8 cellular contexts compared by ENCODE assay signal in the genomic region with DNA sequence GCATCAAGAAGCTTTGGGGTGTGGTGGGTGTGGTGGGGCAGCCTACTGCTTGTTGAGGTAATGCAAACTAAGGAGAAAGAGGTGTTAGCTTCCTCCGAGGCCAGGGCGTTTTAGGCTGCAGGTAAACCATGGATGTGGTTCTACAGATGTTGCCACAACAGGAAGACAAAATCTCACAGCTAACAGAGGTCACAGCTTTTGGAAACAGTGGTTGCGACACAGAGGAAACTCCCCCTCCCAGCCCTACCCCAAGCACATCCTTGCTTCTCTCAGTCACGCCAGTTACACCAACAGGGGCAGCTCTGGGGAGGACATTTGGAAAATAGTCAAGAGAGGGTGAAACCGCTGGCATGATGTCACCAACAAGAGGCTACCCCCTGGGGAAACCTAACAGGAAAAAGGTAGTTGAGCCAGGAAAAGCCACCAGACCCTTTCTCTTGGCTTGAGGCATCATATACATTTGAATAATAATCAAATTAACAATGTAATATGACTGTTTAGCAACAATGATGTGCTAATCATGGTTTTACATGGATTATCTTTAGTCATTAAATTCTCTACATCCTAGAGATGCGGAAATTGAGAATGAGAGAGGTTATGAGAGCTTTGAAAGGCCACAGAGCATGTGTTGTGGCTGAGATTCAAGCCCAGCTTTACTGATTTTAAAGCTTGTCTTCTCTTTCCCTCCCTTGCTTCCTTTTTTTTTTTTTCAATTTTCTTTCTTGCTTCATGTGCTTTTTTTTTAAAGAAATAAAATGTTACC.
DNase-seq lines count a peak whose midpoint lies in the region; ATAC-seq and TF ChIP-seq lines count a peak whose summit lies in the region.

No MANE protein-coding gene starts in this region.

- no peaks in the 10 kb centered on the region for H3K27me3 Mint-ChIP-seq in CD8-positive, alpha-beta memory T cell

- H3K4me1 ChIP-seq in CD8-positive, alpha-beta memory T cell (ENCODE audit: insufficient read depth, low read length): peaks cover 35% of the 10 kb centered on the region
- no peaks in the 10 kb centered on the region for H3K4me1 ChIP-seq in PC-3 (ENCODE audit: insufficient read depth, low read length)

- DNase-seq in CD8-positive, alpha-beta memory T cell: peak; percentile 44 to 89 (median 80)
- DNase-seq in H4 (ENCODE audit: low spot score): peak; percentile 54
- peak; percentile 86 for DNase-seq in NOMO-1 treated with DMSO at 0.1 percent for 48 hours (lab: John Stamatoyannopoulos, UW; ENCODE audit: unreplicated experiment)
- peak; percentile 45 for DNase-seq in activated T-helper 1 cell treated with Interleukin-2 at 50 U/mL for 16 hours (ENCODE audit: low read depth)
- DNase-seq in renal cortical epithelial cell (ENCODE audit: low read depth): peak; percentile 12
- DNase-seq in DMS 273 (lab: John Stamatoyannopoulos, UW; ENCODE audit: unreplicated experiment): no peak
- no peak for DNase-seq in NCI-H1694 (lab: John Stamatoyannopoulos, UW)
- no peak for DNase-seq in PC-3

- no peak overlapping the region for H3K9ac ChIP-seq in PC-3 (ENCODE audit: low read length)

- TF ChIP-seq CTCF in PC-3 (conservative IDR thresholded peaks at IDR 0.05; ENCODE audit: low read depth, low read length): no peak

- no peaks in the 10 kb centered on the region for H3K9me3 ChIP-seq in CD8-positive, alpha-beta memory T cell (ENCODE audit: low read length)
- H3K9me3 ChIP-seq in PC-3 (ENCODE audit: low read length): no peaks in the 10 kb centered on the region

- no peaks in the 10 kb centered on the region for H3K79me2 ChIP-seq in PC-3 (ENCODE audit: low read length)

- no TSS peak for BruUV-seq in PC-3 (replicated peaks; lab: Mats Ljungman, UMichigan)

- CTCF ChIA-PET in CD8-positive, alpha-beta memory T cell (lab: Charles Lee): interaction anchor here (0.9 to 1.8 kb wide), 3 partner anchors 9 to 575 kb away, joined by 3 to 4 read pairs (median 4); no protein-coding TSS in a partner anchor
- CTCF ChIA-PET in PC-3 (lab: Charles Lee): no interaction called here

- peak overlapping the region; percentile 83 to 96 (median 94) for H3K27ac Mint-ChIP-seq in CD8-positive, alpha-beta memory T cell

- H3K27ac ChIP-seq in CD8-positive, alpha-beta memory T cell (ENCODE audit: low read depth, low read length): no peak overlapping the region
- no peak overlapping the region for H3K27ac ChIP-seq in PC-3 (ENCODE audit: low read length)

- no peak for ATAC-seq in PC-3

- H3K36me3 Mint-ChIP-seq in CD8-positive, alpha-beta memory T cell: peaks cover 0 to under 1% (median 0%) of the 10 kb centered on the region in 3 donors

- no peaks in the 10 kb centered on the region for H3K9me3 Mint-ChIP-seq in CD8-positive, alpha-beta memory T cell

- intact Hi-C loops in PC-3 (cut with micrococcal nuclease): no loop called here

- no peaks in the 10 kb centered on the region for H4K20me1 ChIP-seq in PC-3 (ENCODE audit: low read length)

- POLR2A ChIA-PET in CD8-positive, alpha-beta memory T cell (lab: Charles Lee): interaction anchor here (0.7 to 1.4 kb wide), 4 partner anchors 14 to 148 kb away, joined by 3 to 7 read pairs (median 4); no protein-coding TSS in a partner anchor
- POLR2A ChIA-PET in PC-3 (lab: Charles Lee; ENCODE audit: unreplicated experiment): no interaction called here

- no peak overlapping the region for H2AFZ ChIP-seq in PC-3 (ENCODE audit: low read length)

- no peaks in the 10 kb centered on the region for H3F3A ChIP-seq in PC-3 (ENCODE audit: low read length, unreplicated experiment)

- H3K9me2 ChIP-seq in PC-3 (replicated peaks; ENCODE audit: low read length): no peaks in the 10 kb centered on the region

- peak overlapping the region; percentile 44 to 84 (median 74) for H3K4me3 Mint-ChIP-seq in CD8-positive, alpha-beta memory T cell

- no peak overlapping the region for H3K4me3 ChIP-seq in CD8-positive, alpha-beta memory T cell (ENCODE audit: low read length)
- no peak overlapping the region for H3K4me3 ChIP-seq in PC-3 (ENCODE audit: low read length)

- H3K4me2 ChIP-seq in PC-3 (ENCODE audit: low read length): no peak overlapping the region

- no peaks in the 10 kb centered on the region for H3K27me3 ChIP-seq in CD8-positive, alpha-beta memory T cell (ENCODE audit: insufficient read depth, low read length, poor library complexity, severe bottlenecking)
- no peaks in the 10 kb centered on the region for H3K27me3 ChIP-seq in PC-3 (ENCODE audit: low read length)

- no peaks in the 10 kb centered on the region for H3K36me3 ChIP-seq in CD8-positive, alpha-beta memory T cell (ENCODE audit: insufficient read depth, low read length)
- H3K36me3 ChIP-seq in PC-3 (ENCODE audit: low read depth, low read length): no peaks in the 10 kb centered on the region

- peaks cover 51 to 62% (median 52%) of the 10 kb centered on the region in 3 donors for H3K4me1 Mint-ChIP-seq in CD8-positive, alpha-beta memory T cell

Comparison
In these comparisons a context has a peak if more than half of its experiments do, and no peak if none do; other contexts are left out.
1. DNase-seq: peak in CD8-positive, alpha-beta memory T cell (5 of 5), H4 (single experiment), NOMO-1 treated with DMSO at 0.1 percent for 48 hours (single experiment), activated T-helper 1 cell treated with Interleukin-2 at 50 U/mL for 16 hours (single experiment) and renal cortical epithelial cell (single experiment); none in DMS 273 (single experiment), NCI-H1694 (single experiment) and PC-3 (single experiment).